In the genomic region with DNA sequence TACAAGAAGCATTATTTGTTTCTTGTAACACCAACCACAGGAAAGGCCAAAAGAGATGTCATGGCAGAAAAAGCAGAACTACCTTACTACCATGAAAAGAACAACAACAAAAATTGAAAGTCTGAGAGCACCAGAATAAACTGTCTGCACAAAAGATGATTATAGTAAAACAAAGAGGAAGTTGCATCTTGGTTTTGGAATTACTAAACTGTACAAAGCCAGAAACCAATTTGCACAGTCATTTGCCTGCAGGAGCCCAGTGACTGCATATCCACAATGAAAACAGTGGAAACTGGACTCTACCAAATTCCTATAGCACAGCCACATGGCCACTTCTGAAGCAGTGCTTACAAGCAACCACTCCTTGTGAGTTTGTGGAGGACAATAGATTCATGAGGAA, we compare ENCODE assay signal across 8 cellular contexts.
DNase-seq lines count a peak whose midpoint lies in the region; ATAC-seq and TF ChIP-seq lines count a peak whose summit lies in the region.

No MANE protein-coding gene starts in this region.

- ATAC-seq in HG02943 (IDR thresholded peaks at IDR 0.05; ENCODE audit: low read depth, unreplicated experiment) (peak; percentile 67), left lung (peak; percentile 74)

- H3K27ac Mint-ChIP-seq in MCF 10A (ENCODE audit: low read depth, unreplicated experiment) = no peak overlapping the region
- no peak overlapping the region for H3K27ac Mint-ChIP-seq in Caco-2 (ENCODE audit: unreplicated experiment)

- POLR2A ChIA-PET in MCF 10A (lab: Yijun Ruan, JAX) = no interaction called here
- POLR2A ChIA-PET in Caco-2 (lab: Charles Lee) = no interaction called here

- H3K9me3 ChIP-seq in mammary epithelial cell (replicated peaks; ENCODE audit: insufficient read depth, low read length) (no peaks in the 10 kb centered on the region), left lung (no peaks in the 10 kb centered on the region), Caco-2 (no peaks in the 10 kb centered on the region)

- H3K27me3 ChIP-seq in mammary epithelial cell (ENCODE audit: insufficient read depth, low read length) = no peaks in the 10 kb centered on the region
- H3K27me3 ChIP-seq in left lung = no peaks in the 10 kb centered on the region
- no peaks in the 10 kb centered on the region for H3K27me3 ChIP-seq in Caco-2 (replicated peaks; ENCODE audit: control insufficient read depth, insufficient read depth, low read length)

- H3K4me1 Mint-ChIP-seq in MCF 10A (ENCODE audit: insufficient read depth, unreplicated experiment) = peaks cover 5% of the 10 kb centered on the region
- no peaks in the 10 kb centered on the region for H3K4me1 Mint-ChIP-seq in Caco-2 (ENCODE audit: low read depth, unreplicated experiment)

- no peaks in the 10 kb centered on the region for H3K79me2 ChIP-seq in mammary epithelial cell (ENCODE audit: insufficient read depth, low read length)

- H3K4me3 ChIP-seq in mammary epithelial cell (replicated peaks in 1 of 3; ENCODE audit: insufficient read depth in 1 of 3, low read depth in 2 of 3, low read length in 3 of 3) (no peak overlapping the region), left lung (no peak overlapping the region), Caco-2 (ENCODE audit: low read depth, low read length) (no peak overlapping the region)

- no peaks in the 10 kb centered on the region for H3K27me3 Mint-ChIP-seq in MCF 10A (ENCODE audit: insufficient read depth, unreplicated experiment)
- no peaks in the 10 kb centered on the region for H3K27me3 Mint-ChIP-seq in Caco-2 (ENCODE audit: insufficient read depth, unreplicated experiment)

- H3K27ac ChIP-seq in mammary epithelial cell (ENCODE audit: insufficient read depth, low read depth, low read length) = no peak overlapping the region
- H3K27ac ChIP-seq in left lung = peak overlapping the region in 1 of 2 donors; percentile 86

- H3K4me3 Mint-ChIP-seq in MCF 10A (ENCODE audit: unreplicated experiment) (no peak overlapping the region), Caco-2 (ENCODE audit: unreplicated experiment) (no peak overlapping the region)

- no peak overlapping the region for H3K4me2 ChIP-seq in mammary epithelial cell (ENCODE audit: insufficient read depth, low read depth, low read length)

- in situ Hi-C loops in mammary epithelial cell (cut with MboI; ENCODE audit: low sequenced_read_pairs in 2 of 2) = no loop called here

- CTCF ChIA-PET in mammary epithelial cell (lab: Charles Lee; ENCODE audit: low non-redundant PET) (no interaction called here), MCF 10A (lab: Yijun Ruan, JAX) (no interaction called here), Caco-2 (lab: Charles Lee) (no interaction called here)

- H3K36me3 Mint-ChIP-seq in MCF 10A (ENCODE audit: insufficient read depth, unreplicated experiment) (no peaks in the 10 kb centered on the region), Caco-2 (ENCODE audit: insufficient read depth, unreplicated experiment) (peaks cover 11% of the 10 kb centered on the region)

- H3K36me3 ChIP-seq in mammary epithelial cell (ENCODE audit: insufficient read depth, low read length) = no peaks in the 10 kb centered on the region
- H3K36me3 ChIP-seq in left lung = peaks cover 0 to 11% of the 10 kb centered on the region in 2 donors
- H3K36me3 ChIP-seq in Caco-2 (ENCODE audit: control insufficient read depth, insufficient read depth, low read length) = no peaks in the 10 kb centered on the region

- dilution Hi-C loops in mammary epithelial cell (cut with HindIII; ENCODE audit: low sequenced_read_pairs) = no loop called here

- intact Hi-C loops in mammary epithelial cell (cut with micrococcal nuclease) = no loop called here
- intact Hi-C loops in MCF 10A (cut with micrococcal nuclease) = no loop called here
- intact Hi-C loops in left lung (cut with DNase I) = no loop called here
- intact Hi-C loops in Caco-2 (cut with micrococcal nuclease; ENCODE audit: unreplicated experiment) = no loop called here

- TF ChIP-seq CTCF in mammary epithelial cell (conservative IDR thresholded peaks at IDR 0.05 in 1 of 2, IDR thresholded peaks at IDR 0.05 in 1 of 2; ENCODE audit: extremely low read depth in 1 of 2, insufficient read depth in 1 of 2, low read depth in 1 of 2, low read length in 2 of 2) (no peak), MCF 10A (IDR thresholded peaks at IDR 0.05; ENCODE audit: unreplicated experiment) (no peak), left lung (IDR thresholded peaks at IDR 0.05) (no peak), Caco-2 (IDR thresholded peaks at IDR 0.05; ENCODE audit: insufficient read depth in 1 of 2, low read depth in 1 of 2, low read length in 1 of 2, severe bottlenecking in 1 of 2, unreplicated experiment in 1 of 2) (no peak)

- H3K9me3 Mint-ChIP-seq in MCF 10A (ENCODE audit: unreplicated experiment) (no peaks in the 10 kb centered on the region), Caco-2 (ENCODE audit: unreplicated experiment) (peaks cover 19% of the 10 kb centered on the region)

- no peak overlapping the region for H2AFZ ChIP-seq in mammary epithelial cell (ENCODE audit: low read depth, low read length)

- no TSS peak for BruUV-seq in mammary epithelial cell (replicated peaks; lab: Mats Ljungman, UMichigan)
- no TSS peak for BruUV-seq in MCF 10A (replicated peaks; lab: Mats Ljungman, UMichigan)
- no TSS peak for BruUV-seq in Caco-2 (replicated peaks; lab: Mats Ljungman, UMichigan)

- H3K4me1 ChIP-seq in mammary epithelial cell (ENCODE audit: insufficient read depth, low read length) (no peaks in the 10 kb centered on the region), left lung (peaks cover 0 to 35% of the 10 kb centered on the region in 2 donors), Caco-2 (no peaks in the 10 kb centered on the region)

- H4K20me1 ChIP-seq in mammary epithelial cell (ENCODE audit: insufficient read depth, low read length) = no peaks in the 10 kb centered on the region

- H3K9ac ChIP-seq in mammary epithelial cell (ENCODE audit: insufficient read depth, low read length) = no peak overlapping the region

- DNase-seq in mammary epithelial cell (peak; percentile 13), MCF 10A (ENCODE audit: unreplicated experiment) (no peak), SIG-M5 (lab: John Stamatoyannopoulos, UW) (peak; percentile 93), left lung (peak in 1 of 2 donors; percentile 37), DMS 273 (lab: John Stamatoyannopoulos, UW; ENCODE audit: unreplicated experiment) (no peak), Caco-2 (no peak), DMS79 treated with DMSO at 0.1 percent for 48 hours (lab: John Stamatoyannopoulos, UW) (no peak)

Comparison
In these comparisons a context has a peak if more than half of its experiments do, and no peak if none do; other contexts are left out.
1. DNase-seq: peak in mammary epithelial cell (single experiment) and SIG-M5 (single experiment); none in MCF 10A (single experiment), DMS 273 (single experiment), Caco-2 (0 of 2) and DMS79 treated with DMSO at 0.1 percent for 48 hours (single experiment).